8 cellular contexts compared by ENCODE assay signal in genomic region chr17:6843241-6843890, GRCh38. TPM values are rescaled to one million over a fixed set of nuclear protein-coding genes. Genes with fewer than 3 reads are reported as not detected.
A peak's percentile ranks its signal among the peaks of the same experiment; 100 is the strongest.
DNase-seq lines count a peak whose midpoint lies in the region; ATAC-seq and TF ChIP-seq lines count a peak whose summit lies in the region.

No MANE protein-coding gene starts in this region.

- no peak overlapping the region for H2AK5ac ChIP-seq in IMR-90 (ENCODE audit: low read depth, low read length)

- BruUV-seq in IMR-90 (replicated peaks; lab: Mats Ljungman, UMichigan) = no TSS peak

- in situ Hi-C loops in Caki2 (cut with HindIII; ENCODE audit: low pct_unique_long_range_greater_than_20kb, low sequenced_read_pairs) = no loop called here
- in situ Hi-C loops in IMR-90 (cut with MboI; ENCODE audit: low sequenced_read_pairs) = no loop called here

- no CpG with 5 or more reads among the region's 8 CpGs for WGBS in IMR-90 (ENCODE audit: extremely low coverage in 2 of 2, insufficient read length in 1 of 2), 2 experiments

- intact Hi-C loops in IMR-90 (cut with micrococcal nuclease) = loop anchor here (1.0 to 10.0 kb wide), 3 partner anchors 177 to 1259 kb away; partner anchors contain the start of genes BCL6B and NLRP1
- intact Hi-C loops in activated T-helper 2 cell treated with anti-CD3 and anti-CD28 coated beads, Interferon-gamma antibody, Interleukin-2, Interleukin-4, amounts not matched to agents 10 μg/mL and 5 μg/mL and 100 μg/mL, durations not matched to agents 14 hours and 24 hours and 36 hours (cut with micrococcal nuclease) = loop anchor here (5.0 to 10.0 kb wide), 4 partner anchors 51 to 176 kb away; partner anchors contain the start of gene XAF1

- TF ChIP-seq RAD21 in IMR-90 (IDR thresholded peaks at IDR 0.05; ENCODE audit: low read length) = peak; percentile 43

- H4K20me1 ChIP-seq in IMR-90 (ENCODE audit: insufficient read depth, low read length) = no peaks in the 10 kb centered on the region

- H4K8ac ChIP-seq in IMR-90 (ENCODE audit: low read depth in 2 of 2, low read length in 2 of 2) = no peak overlapping the region

- H3K27ac Mint-ChIP-seq in stimulated activated effector memory CD8-positive, alpha-beta T cell treated with anti-CD3 and anti-CD28 coated beads, Interleukin-12 subunit alpha, Interleukin-12 subunit beta, amount 100 ng/mL, for 72 hours = no peak overlapping the region
- H3K27ac Mint-ChIP-seq in activated T-helper 2 cell treated with anti-CD3 and anti-CD28 coated beads, Interferon-gamma antibody, Interleukin-2, Interleukin-4, amounts not matched to agents 10 μg/mL and 5 μg/mL and 100 μg/mL, durations not matched to agents 14 hours and 24 hours and 36 hours = no peak overlapping the region

- TF ChIP-seq POLR2A in IMR-90 (IDR thresholded peaks at IDR 0.05; ENCODE audit: low read depth, low read length) = no peak

- no peak overlapping the region for H4K91ac ChIP-seq in IMR-90 (ENCODE audit: insufficient read depth, low read depth, low read length)

- peaks cover 6% of the 10 kb centered on the region for H3K4me1 Mint-ChIP-seq in stimulated activated effector memory CD8-positive, alpha-beta T cell treated with anti-CD3 and anti-CD28 coated beads, Interleukin-12 subunit alpha, Interleukin-12 subunit beta, amount 100 ng/mL, for 72 hours
- peaks cover 29% of the 10 kb centered on the region for H3K4me1 Mint-ChIP-seq in activated T-helper 2 cell treated with anti-CD3 and anti-CD28 coated beads, Interferon-gamma antibody, Interleukin-2, Interleukin-4, amounts not matched to agents 10 μg/mL and 5 μg/mL and 100 μg/mL, durations not matched to agents 14 hours and 24 hours and 36 hours (ENCODE audit: low read depth)

- H3K23ac ChIP-seq in IMR-90 (ENCODE audit: low read depth, low read length) = no peak overlapping the region

- H3K56ac ChIP-seq in IMR-90 (ENCODE audit: extremely low read depth, insufficient read depth, low read length) = no peak overlapping the region

- DNase-seq in Caki2 (ENCODE audit: low read depth) = peak; percentile 18
- DNase-seq in IMR-90 = peak; percentile 52
- peak; percentile 22 for DNase-seq in SK-N-DZ (ENCODE audit: low spot score)
- DNase-seq in foreskin keratinocyte = peak in 1 of 2 donors; percentile 42
- DNase-seq in retina = peak; percentile 29
- no peak for DNase-seq in stimulated activated effector memory CD8-positive, alpha-beta T cell treated with anti-CD3 and anti-CD28 coated beads, Interleukin-12 subunit alpha, Interleukin-12 subunit beta, amount 100 ng/mL, for 72 hours (ENCODE audit: low spot score in 2 of 2)
- no peak for DNase-seq in activated T-helper 2 cell treated with anti-CD3 and anti-CD28 coated beads, Interferon-gamma antibody, Interleukin-2, Interleukin-4, amounts not matched to agents 10 μg/mL and 5 μg/mL and 100 μg/mL, durations not matched to agents 14 hours and 24 hours and 36 hours (ENCODE audit: low spot score)

- no peak overlapping the region for H3K4me3 Mint-ChIP-seq in stimulated activated effector memory CD8-positive, alpha-beta T cell treated with anti-CD3 and anti-CD28 coated beads, Interleukin-12 subunit alpha, Interleukin-12 subunit beta, amount 100 ng/mL, for 72 hours
- no peak overlapping the region for H3K4me3 Mint-ChIP-seq in activated T-helper 2 cell treated with anti-CD3 and anti-CD28 coated beads, Interferon-gamma antibody, Interleukin-2, Interleukin-4, amounts not matched to agents 10 μg/mL and 5 μg/mL and 100 μg/mL, durations not matched to agents 14 hours and 24 hours and 36 hours (ENCODE audit: low read depth)

- no peak overlapping the region for H3K14ac ChIP-seq in IMR-90 (replicated peaks; ENCODE audit: low read depth, low read length)

- no peaks in the 10 kb centered on the region for H3K9me3 Mint-ChIP-seq in stimulated activated effector memory CD8-positive, alpha-beta T cell treated with anti-CD3 and anti-CD28 coated beads, Interleukin-12 subunit alpha, Interleukin-12 subunit beta, amount 100 ng/mL, for 72 hours
- H3K9me3 Mint-ChIP-seq in activated T-helper 2 cell treated with anti-CD3 and anti-CD28 coated beads, Interferon-gamma antibody, Interleukin-2, Interleukin-4, amounts not matched to agents 10 μg/mL and 5 μg/mL and 100 μg/mL, durations not matched to agents 14 hours and 24 hours and 36 hours = peaks cover 6% of the 10 kb centered on the region

- no peak overlapping the region for H3K9ac ChIP-seq in IMR-90 (ENCODE audit: low read depth, low read length)

- H3K27me3 Mint-ChIP-seq in activated T-helper 2 cell treated with anti-CD3 and anti-CD28 coated beads, Interferon-gamma antibody, Interleukin-2, Interleukin-4, amounts not matched to agents 10 μg/mL and 5 μg/mL and 100 μg/mL, durations not matched to agents 14 hours and 24 hours and 36 hours (ENCODE audit: low read depth) = peaks cover 41% of the 10 kb centered on the region

- H3K36me3 ChIP-seq in IMR-90 (ENCODE audit: control insufficient read depth, insufficient read depth, low read length) = no peaks in the 10 kb centered on the region

- no peaks in the 10 kb centered on the region for H3K9me1 ChIP-seq in IMR-90 (ENCODE audit: insufficient read depth, low read length)

- dilution Hi-C loops in IMR-90 (cut with HindIII; ENCODE audit: low sequenced_read_pairs, unreplicated experiment) = no loop called here

- H2BK120ac ChIP-seq in IMR-90 (ENCODE audit: low read depth, low read length) = no peak overlapping the region

- no peak overlapping the region for H3K4ac ChIP-seq in IMR-90 (ENCODE audit: low read depth, low read length)

- H4K5ac ChIP-seq in IMR-90 (ENCODE audit: low read depth, low read length) = no peak overlapping the region

- H3K4me2 ChIP-seq in IMR-90 (ENCODE audit: low read depth, low read length) = no peak overlapping the region

- TF ChIP-seq CTCF in IMR-90 (conservative IDR thresholded peaks at IDR 0.05; ENCODE audit: low read depth, low read length) (peak; percentile 50), foreskin keratinocyte (conservative IDR thresholded peaks at IDR 0.05) (peak; percentile 85)

- peak; percentile 67 for ATAC-seq in IMR-90 (ENCODE audit: low read depth)
- ATAC-seq in foreskin keratinocyte = no peak
- no peak for ATAC-seq in HG03045 (IDR thresholded peaks at IDR 0.05; ENCODE audit: unreplicated experiment)
- no peak for ATAC-seq in stimulated activated effector memory CD8-positive, alpha-beta T cell treated with anti-CD3 and anti-CD28 coated beads, Interleukin-12 subunit alpha, Interleukin-12 subunit beta, amount 100 ng/mL, for 72 hours

- no peak overlapping the region for H3K4me3 ChIP-seq in IMR-90 (ENCODE audit: insufficient read depth, low read depth, low read length)

- H3K27ac ChIP-seq in IMR-90 (ENCODE audit: insufficient read depth, low read length) (no peak overlapping the region), foreskin keratinocyte (no peak overlapping the region)

- POLR2A ChIA-PET in IMR-90 (lab: Charles Lee; ENCODE audit: unreplicated experiment) = no interaction called here

- H3K4me1 ChIP-seq in IMR-90 (ENCODE audit: control insufficient read depth, insufficient read depth, low read length) (no peaks in the 10 kb centered on the region), foreskin keratinocyte (no peaks in the 10 kb centered on the region)

- H2BK5ac ChIP-seq in IMR-90 (ENCODE audit: low read depth, low read length, poor library complexity, severe bottlenecking) = no peak overlapping the region

- no peak overlapping the region for H2AK9ac ChIP-seq in IMR-90 (replicated peaks; ENCODE audit: low read depth, low read length, poor library complexity)

- no peak overlapping the region for H2AFZ ChIP-seq in IMR-90 (replicated peaks; ENCODE audit: low read length, poor library complexity)

- CTCF ChIA-PET in IMR-90 (lab: Yijun Ruan, JAX) = interaction anchor here (0.6 to 1.8 kb wide), 7 partner anchors 10 to 177 kb away, joined by 3 to 9 read pairs (median 4); no protein-coding TSS in a partner anchor

- H3K18ac ChIP-seq in IMR-90 (ENCODE audit: low read depth, low read length) = no peak overlapping the region

- no peaks in the 10 kb centered on the region for H3K9me3 ChIP-seq in IMR-90 (ENCODE audit: control insufficient read depth, insufficient read depth, low read length)

- H2BK15ac ChIP-seq in IMR-90 (ENCODE audit: low read depth, low read length) = no peak overlapping the region

- H3K27me3 ChIP-seq in IMR-90 (ENCODE audit: control insufficient read depth, insufficient read depth, low read length) (peaks cover 9% of the 10 kb centered on the region), foreskin keratinocyte (peaks cover 44% of the 10 kb centered on the region)

- H3K79me1 ChIP-seq in IMR-90 (ENCODE audit: low read depth in 1 of 2, low read length in 2 of 2) = no peaks in the 10 kb centered on the region

- H3K36me3 Mint-ChIP-seq in stimulated activated effector memory CD8-positive, alpha-beta T cell treated with anti-CD3 and anti-CD28 coated beads, Interleukin-12 subunit alpha, Interleukin-12 subunit beta, amount 100 ng/mL, for 72 hours = no peaks in the 10 kb centered on the region
- H3K36me3 Mint-ChIP-seq in activated T-helper 2 cell treated with anti-CD3 and anti-CD28 coated beads, Interferon-gamma antibody, Interleukin-2, Interleukin-4, amounts not matched to agents 10 μg/mL and 5 μg/mL and 100 μg/mL, durations not matched to agents 14 hours and 24 hours and 36 hours (ENCODE audit: low read depth) = no peaks in the 10 kb centered on the region

- H2BK20ac ChIP-seq in IMR-90 (ENCODE audit: low read depth, low read length) = no peak overlapping the region

TF ChIP-seq in IMR-90, 13 proteins besides CTCF, POLR2A, EP300 and RAD21:
- TF ChIP-seq BHLHE40 (IDR thresholded peaks at IDR 0.05; ENCODE audit: low read depth, low read length) = no peak
- TF ChIP-seq SMC3 (IDR thresholded peaks at IDR 0.05; ENCODE audit: low read depth, low read length) = peak; percentile 51

RNA-seq across cellular contexts. Expression of gene TEKT1, which starts 11.8 kb away (rescaled TPM):
- not detected in 2 replicates for total RNA-seq in Caki2 (2014; rRNA removed; shearing (Covaris generic); ENCODE audit: low replicate concordance)
- total RNA-seq in IMR-90 (2012; rRNA removed) = not detected in 2 replicates
- not detected in 2 replicates for polyA plus RNA-seq in IMR-90 (2012; rRNA removed)
- polyA plus RNA-seq in IMR-90 (2012; cell fraction: cytosol; rRNA removed) = not detected in 2 replicates
- not detected in 2 replicates for polyA plus RNA-seq in IMR-90 (2012; cell fraction: nucleus; rRNA removed; ENCODE audit: low replicate concordance)
- polyA plus RNA-seq in SK-N-DZ (2014; cell fraction: cytosol; rRNA removed) = not detected in 2 replicates
- not detected in 2 replicates for polyA plus RNA-seq in SK-N-DZ (2014; cell fraction: nucleus; rRNA removed)
- not detected in 2 replicates for total RNA-seq in foreskin keratinocyte
- polyA plus RNA-seq in foreskin keratinocyte = not detected in 2 replicates
- not detected in 2 replicates for total RNA-seq in activated T-helper 2 cell treated with anti-CD3 and anti-CD28 coated beads, Interferon-gamma antibody, Interleukin-2, Interleukin-4, amounts not matched to agents 10 μg/mL and 5 μg/mL and 100 μg/mL, durations not matched to agents 14 hours and 24 hours and 36 hours

Comparison
In these comparisons a context has a peak if more than half of its experiments do, and no peak if none do; other contexts are left out.
1. DNase-seq: peak in Caki2 (single experiment), IMR-90 (single experiment), SK-N-DZ (single experiment) and retina (single experiment); none in stimulated activated effector memory CD8-positive, alpha-beta T cell treated with anti-CD3 and anti-CD28 coated beads, Interleukin-12 subunit alpha, Interleukin-12 subunit beta, amount 100 ng/mL, for 72 hours (0 of 2) and activated T-helper 2 cell treated with anti-CD3 and anti-CD28 coated beads, Interferon-gamma antibody, Interleukin-2, Interleukin-4, amounts not matched to agents 10 μg/mL and 5 μg/mL and 100 μg/mL, durations not matched to agents 14 hours and 24 hours and 36 hours (single experiment).